In the genomic region with DNA sequence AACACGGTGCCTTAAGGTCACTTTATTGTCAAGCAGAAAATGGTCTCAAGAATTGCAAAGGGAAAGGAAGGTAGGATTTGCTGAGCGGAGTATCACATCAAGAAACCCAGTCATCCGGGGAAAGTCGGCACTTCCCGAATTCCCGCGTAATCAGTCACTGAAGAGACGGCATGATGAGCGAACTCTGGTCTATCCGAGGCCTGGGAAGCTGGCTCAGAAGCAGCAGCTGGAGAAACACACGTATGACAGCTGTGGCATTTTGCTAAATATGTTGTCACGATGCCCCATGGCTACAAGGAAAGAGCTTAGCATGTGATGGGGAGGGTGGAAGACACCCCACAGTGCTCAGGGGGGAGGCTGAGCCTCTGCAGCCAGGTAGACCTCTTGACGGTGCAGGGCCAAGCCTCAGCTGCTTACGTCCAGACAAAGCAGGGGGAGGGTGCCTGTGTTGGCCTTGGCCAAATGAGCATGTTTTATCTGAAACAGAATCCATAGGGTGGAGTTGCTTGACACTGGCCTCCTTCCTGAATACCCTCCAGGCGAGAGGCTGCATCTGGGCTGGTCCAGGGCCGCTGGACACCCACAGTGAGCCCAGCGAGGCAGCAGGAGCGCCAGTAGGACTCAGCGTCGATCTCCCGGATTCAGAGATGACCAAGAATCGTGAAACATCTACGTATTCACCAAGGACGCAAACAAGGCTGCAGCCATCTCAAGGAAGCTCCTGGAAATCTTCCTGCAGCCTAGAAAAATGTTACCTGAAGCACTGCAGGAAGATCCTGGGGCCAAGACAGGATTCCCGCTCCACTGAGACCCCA, we compare ENCODE assay signal across 16 cellular contexts.
A peak's percentile ranks its signal among the peaks of the same experiment; 100 is the strongest.
DNase-seq lines count a peak whose midpoint lies in the region; ATAC-seq and TF ChIP-seq lines count a peak whose summit lies in the region.
"Had no signal": no experiment of that assay in that cellular context is flagged by ENCODE, and none has a peak within 500 bp of the region (broad histone marks: within the 10 kb centered on the region; RNA-seq: fewer than 3 reads in every experiment).

No MANE protein-coding gene starts in this region.

- no peak overlapping the region for H3K4me3 ChIP-seq in SJCRH30

- no peak overlapping the region for H3K4me2 ChIP-seq in H9 (ENCODE audit: insufficient read depth, insufficient read length, low read length)

- H3K27ac Mint-ChIP-seq in stimulated activated memory B cell treated with anti-CD40 and anti-IgM and Interleukin-4, amounts not matched to agents 10 μg/mL and 1 μg/mL and 100 μg/mL, for 72 hours = no peak overlapping the region
- no peak overlapping the region for H3K27ac Mint-ChIP-seq in H9
- H3K27ac Mint-ChIP-seq in activated T-helper 2 cell treated with anti-CD3 and anti-CD28 coated beads, Interferon-gamma antibody, Interleukin-2, Interleukin-4, amounts not matched to agents 10 μg/mL and 5 μg/mL and 100 μg/mL, durations not matched to agents 14 hours and 24 hours and 36 hours = no peak overlapping the region

- H3K27me3 ChIP-seq in SJCRH30 (0 out of 2 replicates have a peak, but pooled peaks cover 4% of the 10 kb centered on the region), H9 (ENCODE audit: insufficient read depth, low read length) (no peaks in the 10 kb centered on the region)

- no peak overlapping the region for H2BK15ac ChIP-seq in H9 (ENCODE audit: low read depth, low read length)

- H3K18ac ChIP-seq in H9 (ENCODE audit: insufficient read length, low read depth, low read length) = no peak overlapping the region

- no peaks in the 10 kb centered on the region for H3K23me2 ChIP-seq in H9 (ENCODE audit: insufficient read length, low read depth, low read length, poor library complexity, severe bottlenecking)

- no peak overlapping the region for H3K4ac ChIP-seq in H9 (ENCODE audit: low read depth, low read length)

- H3K9ac ChIP-seq in H9 (ENCODE audit: extremely low read depth, insufficient read length, low read length) = no peak overlapping the region

- H3K23ac ChIP-seq in H9 (ENCODE audit: insufficient read length, low read depth, low read length) = no peak overlapping the region

- no peak overlapping the region for H4K8ac ChIP-seq in H9 (replicated peaks; ENCODE audit: insufficient read length, low read depth, low read length)

- no peak overlapping the region for H2BK5ac ChIP-seq in H9 (ENCODE audit: insufficient read length, low read length)

- peaks cover 86% of the 10 kb centered on the region for H3K27me3 Mint-ChIP-seq in stimulated activated memory B cell treated with anti-CD40 and anti-IgM and Interleukin-4, amounts not matched to agents 10 μg/mL and 1 μg/mL and 100 μg/mL, for 72 hours
- H3K27me3 Mint-ChIP-seq in H9 (ENCODE audit: low read depth) = no peaks in the 10 kb centered on the region; the same call in 1 of the 2 replicates
- H3K27me3 Mint-ChIP-seq in activated T-helper 2 cell treated with anti-CD3 and anti-CD28 coated beads, Interferon-gamma antibody, Interleukin-2, Interleukin-4, amounts not matched to agents 10 μg/mL and 5 μg/mL and 100 μg/mL, durations not matched to agents 14 hours and 24 hours and 36 hours (ENCODE audit: low read depth) = peaks cover 72% of the 10 kb centered on the region

- no peak overlapping the region for H3K4me3 Mint-ChIP-seq in stimulated activated memory B cell treated with anti-CD40 and anti-IgM and Interleukin-4, amounts not matched to agents 10 μg/mL and 1 μg/mL and 100 μg/mL, for 72 hours
- no peak overlapping the region for H3K4me3 Mint-ChIP-seq in H9
- no peak overlapping the region for H3K4me3 Mint-ChIP-seq in activated T-helper 2 cell treated with anti-CD3 and anti-CD28 coated beads, Interferon-gamma antibody, Interleukin-2, Interleukin-4, amounts not matched to agents 10 μg/mL and 5 μg/mL and 100 μg/mL, durations not matched to agents 14 hours and 24 hours and 36 hours (ENCODE audit: low read depth)

- DNase-seq in SJCRH30 (peak; percentile 43 to 63), islet precursor cell (peak; percentile 57), mesenteric fat pad (ENCODE audit: low spot score) (peak; percentile 59), H9 (no peak), omental fat pad (ENCODE audit: low spot score) (no peak)
- no peak for DNase-seq in activated T-helper 2 cell treated with anti-CD3 and anti-CD28 coated beads, Interferon-gamma antibody, Interleukin-2, Interleukin-4, amounts not matched to agents 10 μg/mL and 5 μg/mL and 100 μg/mL, durations not matched to agents 14 hours and 24 hours and 36 hours (ENCODE audit: low spot score)
- DNase-seq: COR-L47; GF-D8; NCI-H1417 treated with DMSO at 0.1 percent for 48 hours; NCI-H1930; NCI-H2171; NCI-H446; NK-92 treated with Interleukin-12 subunit alpha and Interleukin-12 subunit beta, amount 100 ng/mL, for 24 hours; SHP77 treated with DMSO at 0.1 percent for 48 hours had no signal

- H3T11ph ChIP-seq in H9 (ENCODE audit: low read length) = no peak overlapping the region

- 0 out of 2 replicates have a peak, but pooled peaks cover 4% of the 10 kb centered on the region for H3K4me1 ChIP-seq in SJCRH30
- no peaks in the 10 kb centered on the region for H3K4me1 ChIP-seq in H9 (ENCODE audit: insufficient read depth, low read length)

- H3K56ac ChIP-seq in H9 (ENCODE audit: insufficient read length, low read depth, low read length) = no peak overlapping the region

- no peak overlapping the region for H4K91ac ChIP-seq in H9 (ENCODE audit: insufficient read length, low read depth, low read length)

- H3K36me3 ChIP-seq in SJCRH30 = no peaks in the 10 kb centered on the region

- H2AK5ac ChIP-seq in H9 (ENCODE audit: insufficient read length, low read length) = no peak overlapping the region

- H3K79me2 ChIP-seq in H9 (ENCODE audit: insufficient read depth, low read length) = no peaks in the 10 kb centered on the region

- H2BK20ac ChIP-seq in H9 (ENCODE audit: low read depth, low read length, poor library complexity, severe bottlenecking) = no peak overlapping the region

- TF ChIP-seq CTCF in H9 (conservative IDR thresholded peaks at IDR 0.05) = no peak
- TF ChIP-seq CTCF in omental fat pad (IDR thresholded peaks at IDR 0.05) = no peak

- peak; percentile 35 for ATAC-seq in stimulated activated memory B cell treated with anti-CD40 and anti-IgM and Interleukin-4, amounts not matched to agents 10 μg/mL and 1 μg/mL and 100 μg/mL, for 72 hours
- ATAC-seq in omental fat pad (ENCODE audit: low FRiP score) = no peak

- no peak overlapping the region for H4K5ac ChIP-seq in H9 (ENCODE audit: insufficient read length, low read depth, low read length)

- no peaks in the 10 kb centered on the region for H3K9me3 Mint-ChIP-seq in stimulated activated memory B cell treated with anti-CD40 and anti-IgM and Interleukin-4, amounts not matched to agents 10 μg/mL and 1 μg/mL and 100 μg/mL, for 72 hours
- no peaks in the 10 kb centered on the region for H3K9me3 Mint-ChIP-seq in H9
- H3K9me3 Mint-ChIP-seq in activated T-helper 2 cell treated with anti-CD3 and anti-CD28 coated beads, Interferon-gamma antibody, Interleukin-2, Interleukin-4, amounts not matched to agents 10 μg/mL and 5 μg/mL and 100 μg/mL, durations not matched to agents 14 hours and 24 hours and 36 hours = no peaks in the 10 kb centered on the region

- no peak overlapping the region for H2AFZ ChIP-seq in H9 (ENCODE audit: low read length)

- H3K14ac ChIP-seq in H9 (ENCODE audit: insufficient read depth, low read length) = no peak overlapping the region

- no peaks in the 10 kb centered on the region for H4K20me1 ChIP-seq in H9 (ENCODE audit: control insufficient read depth, insufficient read depth, insufficient read length)

- no peak overlapping the region for H3K27ac ChIP-seq in SJCRH30
- H3K27ac ChIP-seq in H9 (ENCODE audit: insufficient read length, low read depth, low read length) = no peak overlapping the region
- H3K27ac ChIP-seq: HL-60 had no signal

- no peak overlapping the region for H2BK12ac ChIP-seq in H9 (ENCODE audit: insufficient read length, low read depth, low read length)

- H3K36me3 Mint-ChIP-seq in stimulated activated memory B cell treated with anti-CD40 and anti-IgM and Interleukin-4, amounts not matched to agents 10 μg/mL and 1 μg/mL and 100 μg/mL, for 72 hours = no peaks in the 10 kb centered on the region
- H3K36me3 Mint-ChIP-seq in H9 (ENCODE audit: insufficient read depth in 1 of 3, low read depth in 3 of 3) = no peaks in the 10 kb centered on the region
- no peaks in the 10 kb centered on the region for H3K36me3 Mint-ChIP-seq in activated T-helper 2 cell treated with anti-CD3 and anti-CD28 coated beads, Interferon-gamma antibody, Interleukin-2, Interleukin-4, amounts not matched to agents 10 μg/mL and 5 μg/mL and 100 μg/mL, durations not matched to agents 14 hours and 24 hours and 36 hours (ENCODE audit: low read depth)

- peaks cover 17% of the 10 kb centered on the region for H3K4me1 Mint-ChIP-seq in stimulated activated memory B cell treated with anti-CD40 and anti-IgM and Interleukin-4, amounts not matched to agents 10 μg/mL and 1 μg/mL and 100 μg/mL, for 72 hours
- H3K4me1 Mint-ChIP-seq in H9 = peaks cover 6 to 15% of the 10 kb centered on the region in 2 experiments
- H3K4me1 Mint-ChIP-seq in activated T-helper 2 cell treated with anti-CD3 and anti-CD28 coated beads, Interferon-gamma antibody, Interleukin-2, Interleukin-4, amounts not matched to agents 10 μg/mL and 5 μg/mL and 100 μg/mL, durations not matched to agents 14 hours and 24 hours and 36 hours (ENCODE audit: low read depth) = peaks cover 27% of the 10 kb centered on the region

- H3K79me1 ChIP-seq in H9 (ENCODE audit: insufficient read depth, low read depth, low read length, poor library complexity, severe bottlenecking) = no peaks in the 10 kb centered on the region

- H3K9me3 ChIP-seq in SJCRH30 (replicated peaks) (no peaks in the 10 kb centered on the region), H9 (ENCODE audit: control insufficient read depth, low read depth, low read length) (no peaks in the 10 kb centered on the region)

- H2BK120ac ChIP-seq in H9 (ENCODE audit: low read depth, low read length, poor library complexity, severe bottlenecking) = no peak overlapping the region

- WGBS in H9 (ENCODE audit: extremely low coverage, insufficient read length, low lambda C conversion rate) = no CpG with 5 or more reads among the region's 25 CpGs

- intact Hi-C loops in activated T-helper 2 cell treated with anti-CD3 and anti-CD28 coated beads, Interferon-gamma antibody, Interleukin-2, Interleukin-4, amounts not matched to agents 10 μg/mL and 5 μg/mL and 100 μg/mL, durations not matched to agents 14 hours and 24 hours and 36 hours (cut with micrococcal nuclease) = loop anchor here (5.0 to 10.0 kb wide), 3 partner anchors 119 to 663 kb away; a partner anchor contains a TSS

Comparison
In these comparisons a context has a peak if more than half of its experiments do, and no peak if none do; other contexts are left out.
1. DNase-seq: peak in SJCRH30 (2 of 2), islet precursor cell (single experiment) and mesenteric fat pad (single experiment); none in H9 (single experiment), activated T-helper 2 cell treated with anti-CD3 and anti-CD28 coated beads, Interferon-gamma antibody, Interleukin-2, Interleukin-4, amounts not matched to agents 10 μg/mL and 5 μg/mL and 100 μg/mL, durations not matched to agents 14 hours and 24 hours and 36 hours (single experiment) and omental fat pad (single experiment).